ENCODE assay signal across 2 cellular contexts in the genomic region with DNA sequence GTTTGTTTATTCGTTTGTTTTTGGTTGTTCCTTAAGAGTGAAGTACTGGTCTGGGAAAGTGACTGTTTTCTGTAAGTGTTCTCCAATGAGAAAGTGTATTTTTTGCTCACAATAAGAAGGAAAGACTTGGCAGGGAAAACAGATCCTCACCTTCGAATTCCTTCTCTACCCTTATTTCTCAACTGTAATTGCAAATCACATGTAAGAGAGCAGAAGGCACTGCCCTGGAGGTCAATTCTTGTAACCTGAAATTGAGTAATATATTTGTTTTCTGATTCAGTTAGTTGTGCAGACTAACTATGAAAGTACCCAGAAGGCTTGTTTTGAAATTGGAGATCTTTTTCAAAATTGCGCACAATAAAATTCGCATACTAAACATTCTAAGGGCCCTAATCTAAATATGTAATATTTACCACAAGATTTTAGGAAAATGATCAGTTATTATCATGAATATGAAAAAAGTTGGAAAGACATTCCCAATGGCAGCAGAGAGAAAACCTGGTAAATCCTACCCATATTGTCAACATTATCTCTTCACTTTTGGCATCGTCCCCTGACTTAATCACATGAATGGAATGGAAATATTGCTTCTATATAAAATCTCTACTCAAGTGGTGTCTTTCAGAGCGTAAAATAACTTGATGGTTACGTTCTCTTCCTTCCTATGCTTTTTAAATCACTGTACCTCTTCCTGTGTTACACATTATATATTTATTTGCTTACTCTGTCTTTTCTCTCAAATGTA.
TF ChIP-seq lines count a peak whose summit lies in the region.

No MANE protein-coding gene starts in this region.

TF ChIP-seq in HEK293, 187 proteins besides CTCF, POLR2A, EP300 and RAD21:
- TF ChIP-seq, protein P1, sequence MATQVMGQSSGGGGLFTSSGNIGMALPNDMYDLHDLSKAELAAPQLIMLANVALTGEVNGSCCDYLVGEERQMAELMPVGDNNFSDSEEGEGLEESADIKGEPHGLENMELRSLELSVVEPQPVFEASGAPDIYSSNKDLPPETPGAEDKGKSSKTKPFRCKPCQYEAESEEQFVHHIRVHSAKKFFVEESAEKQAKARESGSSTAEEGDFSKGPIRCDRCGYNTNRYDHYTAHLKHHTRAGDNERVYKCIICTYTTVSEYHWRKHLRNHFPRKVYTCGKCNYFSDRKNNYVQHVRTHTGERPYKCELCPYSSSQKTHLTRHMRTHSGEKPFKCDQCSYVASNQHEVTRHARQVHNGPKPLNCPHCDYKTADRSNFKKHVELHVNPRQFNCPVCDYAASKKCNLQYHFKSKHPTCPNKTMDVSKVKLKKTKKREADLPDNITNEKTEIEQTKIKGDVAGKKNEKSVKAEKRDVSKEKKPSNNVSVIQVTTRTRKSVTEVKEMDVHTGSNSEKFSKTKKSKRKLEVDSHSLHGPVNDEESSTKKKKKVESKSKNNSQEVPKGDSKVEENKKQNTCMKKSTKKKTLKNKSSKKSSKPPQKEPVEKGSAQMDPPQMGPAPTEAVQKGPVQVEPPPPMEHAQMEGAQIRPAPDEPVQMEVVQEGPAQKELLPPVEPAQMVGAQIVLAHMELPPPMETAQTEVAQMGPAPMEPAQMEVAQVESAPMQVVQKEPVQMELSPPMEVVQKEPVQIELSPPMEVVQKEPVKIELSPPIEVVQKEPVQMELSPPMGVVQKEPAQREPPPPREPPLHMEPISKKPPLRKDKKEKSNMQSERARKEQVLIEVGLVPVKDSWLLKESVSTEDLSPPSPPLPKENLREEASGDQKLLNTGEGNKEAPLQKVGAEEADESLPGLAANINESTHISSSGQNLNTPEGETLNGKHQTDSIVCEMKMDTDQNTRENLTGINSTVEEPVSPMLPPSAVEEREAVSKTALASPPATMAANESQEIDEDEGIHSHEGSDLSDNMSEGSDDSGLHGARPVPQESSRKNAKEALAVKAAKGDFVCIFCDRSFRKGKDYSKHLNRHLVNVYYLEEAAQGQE (tag by site-specific recombination; IDR thresholded peaks at IDR 0.05) = no peak
- no peak for TF ChIP-seq ZEB2 (tag by site-specific recombination; IDR thresholded peaks at IDR 0.05)
- no peak for TF ChIP-seq ZNF292 (tag by site-specific recombination; IDR thresholded peaks at IDR 0.05; ENCODE audit: borderline replicate concordance, low read depth)
- TF ChIP-seq PRDM1 (tag by site-specific recombination; IDR thresholded peaks at IDR 0.05) = 0 out of 2 replicates have a peak, but pooled peaks have one; percentile 36
- no peak for TF ChIP-seq ZNF558 (tag by site-specific recombination; IDR thresholded peaks at IDR 0.05)

TF ChIP-seq in K562, 482 proteins besides CTCF, POLR2A, EP300 and RAD21:
- no peak for TF ChIP-seq U2AF2 (optimal IDR thresholded peaks at IDR 0.05; ENCODE audit: low read depth, low read length)
- TF ChIP-seq, protein P2, sequence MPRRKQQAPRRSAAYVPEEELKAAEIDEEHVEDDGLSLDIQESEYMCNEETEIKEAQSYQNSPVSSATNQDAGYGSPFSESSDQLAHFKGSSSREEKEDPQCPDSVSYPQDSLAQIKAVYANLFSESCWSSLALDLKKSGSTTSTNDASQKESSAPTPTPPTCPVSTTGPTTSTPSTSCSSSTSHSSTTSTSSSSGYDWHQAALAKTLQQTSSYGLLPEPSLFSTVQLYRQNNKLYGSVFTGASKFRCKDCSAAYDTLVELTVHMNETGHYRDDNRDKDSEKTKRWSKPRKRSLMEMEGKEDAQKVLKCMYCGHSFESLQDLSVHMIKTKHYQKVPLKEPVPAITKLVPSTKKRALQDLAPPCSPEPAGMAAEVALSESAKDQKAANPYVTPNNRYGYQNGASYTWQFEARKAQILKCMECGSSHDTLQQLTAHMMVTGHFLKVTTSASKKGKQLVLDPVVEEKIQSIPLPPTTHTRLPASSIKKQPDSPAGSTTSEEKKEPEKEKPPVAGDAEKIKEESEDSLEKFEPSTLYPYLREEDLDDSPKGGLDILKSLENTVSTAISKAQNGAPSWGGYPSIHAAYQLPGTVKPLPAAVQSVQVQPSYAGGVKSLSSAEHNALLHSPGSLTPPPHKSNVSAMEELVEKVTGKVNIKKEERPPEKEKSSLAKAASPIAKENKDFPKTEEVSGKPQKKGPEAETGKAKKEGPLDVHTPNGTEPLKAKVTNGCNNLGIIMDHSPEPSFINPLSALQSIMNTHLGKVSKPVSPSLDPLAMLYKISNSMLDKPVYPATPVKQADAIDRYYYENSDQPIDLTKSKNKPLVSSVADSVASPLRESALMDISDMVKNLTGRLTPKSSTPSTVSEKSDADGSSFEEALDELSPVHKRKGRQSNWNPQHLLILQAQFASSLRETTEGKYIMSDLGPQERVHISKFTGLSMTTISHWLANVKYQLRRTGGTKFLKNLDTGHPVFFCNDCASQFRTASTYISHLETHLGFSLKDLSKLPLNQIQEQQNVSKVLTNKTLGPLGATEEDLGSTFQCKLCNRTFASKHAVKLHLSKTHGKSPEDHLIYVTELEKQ (CRISPR knock-in tag; IDR thresholded peaks at IDR 0.05) = no peak
- no peak for TF ChIP-seq ZFP91 (CRISPR knock-in tag; IDR thresholded peaks at IDR 0.05)
- no peak for TF ChIP-seq CHD2 (IDR thresholded peaks at IDR 0.05; ENCODE audit: low read depth, low read length)
- peak; percentile 33; the same call in 1 of the 2 replicates for TF ChIP-seq ZNF316 (IDR thresholded peaks at IDR 0.05)
- TF ChIP-seq RBM17 (IDR thresholded peaks at IDR 0.05; ENCODE audit: borderline replicate concordance, low read depth, low read length) = no peak
- no peak for TF ChIP-seq MCM2 (IDR thresholded peaks at IDR 0.05; ENCODE audit: low read depth)
- 0 out of 2 replicates have a peak, but pooled peaks have one; percentile 26 for TF ChIP-seq C11orf30 (IDR thresholded peaks at IDR 0.05; ENCODE audit: low read depth)
- no peak for TF ChIP-seq ELF2 (CRISPR knock-in tag; IDR thresholded peaks at IDR 0.05)
- no peak for TF ChIP-seq KAT7 (CRISPR knock-in tag; IDR thresholded peaks at IDR 0.05; ENCODE audit: borderline replicate concordance)
- TF ChIP-seq, protein P3, sequence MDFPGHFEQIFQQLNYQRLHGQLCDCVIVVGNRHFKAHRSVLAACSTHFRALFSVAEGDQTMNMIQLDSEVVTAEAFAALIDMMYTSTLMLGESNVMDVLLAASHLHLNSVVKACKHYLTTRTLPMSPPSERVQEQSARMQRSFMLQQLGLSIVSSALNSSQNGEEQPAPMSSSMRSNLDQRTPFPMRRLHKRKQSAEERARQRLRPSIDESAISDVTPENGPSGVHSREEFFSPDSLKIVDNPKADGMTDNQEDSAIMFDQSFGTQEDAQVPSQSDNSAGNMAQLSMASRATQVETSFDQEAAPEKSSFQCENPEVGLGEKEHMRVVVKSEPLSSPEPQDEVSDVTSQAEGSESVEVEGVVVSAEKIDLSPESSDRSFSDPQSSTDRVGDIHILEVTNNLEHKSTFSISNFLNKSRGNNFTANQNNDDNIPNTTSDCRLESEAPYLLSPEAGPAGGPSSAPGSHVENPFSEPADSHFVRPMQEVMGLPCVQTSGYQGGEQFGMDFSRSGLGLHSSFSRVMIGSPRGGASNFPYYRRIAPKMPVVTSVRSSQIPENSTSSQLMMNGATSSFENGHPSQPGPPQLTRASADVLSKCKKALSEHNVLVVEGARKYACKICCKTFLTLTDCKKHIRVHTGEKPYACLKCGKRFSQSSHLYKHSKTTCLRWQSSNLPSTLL (IDR thresholded peaks at IDR 0.05) = no peak
- no peak for TF ChIP-seq MTA1 (IDR thresholded peaks at IDR 0.05; ENCODE audit: borderline replicate concordance)
- TF ChIP-seq ZNF780A (CRISPR knock-in tag; IDR thresholded peaks at IDR 0.05) = no peak
- TF ChIP-seq, protein P4, sequence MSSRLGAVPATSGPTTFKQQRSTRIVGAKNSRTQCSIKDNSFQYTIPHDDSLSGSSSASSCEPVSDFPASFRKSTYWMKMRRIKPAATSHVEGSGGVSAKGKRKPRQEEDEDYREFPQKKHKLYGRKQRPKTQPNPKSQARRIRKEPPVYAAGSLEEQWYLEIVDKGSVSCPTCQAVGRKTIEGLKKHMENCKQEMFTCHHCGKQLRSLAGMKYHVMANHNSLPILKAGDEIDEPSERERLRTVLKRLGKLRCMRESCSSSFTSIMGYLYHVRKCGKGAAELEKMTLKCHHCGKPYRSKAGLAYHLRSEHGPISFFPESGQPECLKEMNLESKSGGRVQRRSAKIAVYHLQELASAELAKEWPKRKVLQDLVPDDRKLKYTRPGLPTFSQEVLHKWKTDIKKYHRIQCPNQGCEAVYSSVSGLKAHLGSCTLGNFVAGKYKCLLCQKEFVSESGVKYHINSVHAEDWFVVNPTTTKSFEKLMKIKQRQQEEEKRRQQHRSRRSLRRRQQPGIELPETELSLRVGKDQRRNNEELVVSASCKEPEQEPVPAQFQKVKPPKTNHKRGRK (tag; IDR thresholded peaks at IDR 0.05) = no peak
- no peak for TF ChIP-seq ELK3 (CRISPR knock-in tag; IDR thresholded peaks at IDR 0.05)
